In genomic region chr1:109931189-109931672, GRCh38 we compare ENCODE assay signal across 8 cellular contexts. TPM values are rescaled to one million over a fixed set of nuclear protein-coding genes. Genes with fewer than 3 reads are reported as not detected.
DNase-seq lines count a peak whose midpoint lies in the region; TF ChIP-seq lines count a peak whose summit lies in the region.
"Had no signal": no experiment of that assay in that cellular context is flagged by ENCODE, and none has a peak within 500 bp of the region (broad histone marks: within the 10 kb centered on the region; RNA-seq: fewer than 3 reads in every experiment).

No MANE protein-coding gene starts in this region.

- H3K4me1 Mint-ChIP-seq in CD8-positive, alpha-beta memory T cell: peaks cover 4 to 6% (median 4%) of the 10 kb centered on the region in 3 donors
- H3K4me1 Mint-ChIP-seq: memory B cell had no signal

- H3K27ac ChIP-seq in subcutaneous abdominal adipose tissue (ENCODE audit: low read depth, low read length): peak overlapping the region; percentile 88
- no peak overlapping the region for H3K27ac ChIP-seq in CD8-positive, alpha-beta memory T cell (ENCODE audit: low read depth, low read length)

- H3K27me3 ChIP-seq in subcutaneous abdominal adipose tissue (ENCODE audit: control insufficient read depth in 5 of 5, insufficient read depth in 4 of 5, low read length in 5 of 5): peaks cover 0 to 6% (median 0%) of the 10 kb centered on the region in 5 donors
- H3K27me3 ChIP-seq in CD8-positive, alpha-beta memory T cell (ENCODE audit: insufficient read depth, low read length, poor library complexity, severe bottlenecking): no peaks in the 10 kb centered on the region

- peaks cover 2 to 26% (median 16%) of the 10 kb centered on the region in 3 donors for H3K36me3 Mint-ChIP-seq in CD8-positive, alpha-beta memory T cell

- POLR2A ChIA-PET in CD8-positive, alpha-beta memory T cell (lab: Charles Lee): no interaction called here

- CTCF ChIA-PET in CD8-positive, alpha-beta memory T cell (lab: Charles Lee): interaction anchor here (1.4 kb wide), 1 partner anchor 10 kb away, joined by 3 read pairs; no protein-coding TSS in a partner anchor

- peaks cover 0 to 9% (median 3%) of the 10 kb centered on the region in 5 donors for H3K9me3 Mint-ChIP-seq in CD8-positive, alpha-beta memory T cell
- H3K9me3 Mint-ChIP-seq: memory B cell had no signal

- H3K4me3 ChIP-seq in cardiac fibroblast (replicated peaks in 1 of 2; ENCODE audit: low read depth in 2 of 2, low read length in 2 of 2) (no peak overlapping the region), subcutaneous abdominal adipose tissue (ENCODE audit: low read depth in 1 of 5, low read length in 5 of 5) (peak overlapping the region in 1 of 5 donors; percentile 37)
- H3K4me3 ChIP-seq in CD8-positive, alpha-beta memory T cell (ENCODE audit: low read length): no peak overlapping the region

- H3K9me3 ChIP-seq in subcutaneous abdominal adipose tissue (ENCODE audit: control insufficient read depth in 5 of 5, low read length in 5 of 5): no peaks in the 10 kb centered on the region
- H3K9me3 ChIP-seq in CD8-positive, alpha-beta memory T cell (ENCODE audit: low read length): no peaks in the 10 kb centered on the region

- DNase-seq in NCI-H2227 treated with DMSO at 0.1 percent for 48 hours (lab: John Stamatoyannopoulos, UW) (peak; percentile 34), cardiac fibroblast (ENCODE audit: low read depth in 2 of 2) (peak; percentile 86 to 90), kidney glomerular epithelial cell (lab: John Stamatoyannopoulos, UW) (peak; percentile 75), NCI-H2107 (lab: John Stamatoyannopoulos, UW) (no peak)
- DNase-seq in activated CD4-positive, CD25-positive, alpha-beta regulatory T cell (lab: John Stamatoyannopoulos, UW): no peak
- no peak for DNase-seq in CD8-positive, alpha-beta memory T cell

- H3K9ac ChIP-seq in subcutaneous abdominal adipose tissue (ENCODE audit: low read length in 5 of 5): peak overlapping the region in 1 of 5 donors; percentile 6

- TF ChIP-seq CTCF in cardiac fibroblast (IDR thresholded peaks at IDR 0.05; ENCODE audit: low read depth, low read length): no peak

- H3K27ac Mint-ChIP-seq in CD8-positive, alpha-beta memory T cell: no peak overlapping the region
- H3K27ac Mint-ChIP-seq: memory B cell had no signal

- H3K4me3 Mint-ChIP-seq in CD8-positive, alpha-beta memory T cell: no peak overlapping the region
- H3K4me3 Mint-ChIP-seq: memory B cell had no signal

- peaks cover 34 to 76% (median 67%) of the 10 kb centered on the region in 5 donors for H3K4me1 ChIP-seq in subcutaneous abdominal adipose tissue (ENCODE audit: control insufficient read depth in 5 of 5, insufficient read depth in 5 of 5, low read length in 5 of 5)
- H3K4me1 ChIP-seq in CD8-positive, alpha-beta memory T cell (ENCODE audit: insufficient read depth, low read length): no peaks in the 10 kb centered on the region

- peaks cover under 1 to 43% (median 28%) of the 10 kb centered on the region in 5 donors for H3K36me3 ChIP-seq in subcutaneous abdominal adipose tissue (ENCODE audit: control insufficient read depth in 5 of 5, insufficient read depth in 5 of 5, low read length in 5 of 5)
- H3K36me3 ChIP-seq in CD8-positive, alpha-beta memory T cell (ENCODE audit: insufficient read depth, low read length): no peaks in the 10 kb centered on the region

- H3K27me3 Mint-ChIP-seq in CD8-positive, alpha-beta memory T cell: peaks cover 0 to 1% of the 10 kb centered on the region in 2 donors
- H3K27me3 Mint-ChIP-seq: memory B cell had no signal

RNA-seq across cellular contexts. Expression of gene CSF1, which starts 20.6 kb away (rescaled TPM):
- 10 to 100 TPM; 82.8 to 87.8 TPM for total RNA-seq in CD8-positive, alpha-beta memory T cell
- 5.6 TPM for polyA plus RNA-seq in CD8-positive, alpha-beta memory T cell

RNA-seq across cellular contexts. Expression of gene AHCYL1, which starts 53.3 kb away (rescaled TPM):
- total RNA-seq in CD8-positive, alpha-beta memory T cell: 10 to 100 TPM; 56.9 to 59.9 TPM
- polyA plus RNA-seq in CD8-positive, alpha-beta memory T cell: 46.6 TPM

Comparison
In these comparisons a context has a peak if more than half of its experiments do, and no peak if none do; other contexts are left out.
1. DNase-seq: peak in NCI-H2227 treated with DMSO at 0.1 percent for 48 hours (single experiment), cardiac fibroblast (2 of 2) and kidney glomerular epithelial cell (single experiment); none in activated CD4-positive, CD25-positive, alpha-beta regulatory T cell (0 of 4), CD8-positive, alpha-beta memory T cell (0 of 5) and NCI-H2107 (single experiment).